In the genomic region with DNA sequence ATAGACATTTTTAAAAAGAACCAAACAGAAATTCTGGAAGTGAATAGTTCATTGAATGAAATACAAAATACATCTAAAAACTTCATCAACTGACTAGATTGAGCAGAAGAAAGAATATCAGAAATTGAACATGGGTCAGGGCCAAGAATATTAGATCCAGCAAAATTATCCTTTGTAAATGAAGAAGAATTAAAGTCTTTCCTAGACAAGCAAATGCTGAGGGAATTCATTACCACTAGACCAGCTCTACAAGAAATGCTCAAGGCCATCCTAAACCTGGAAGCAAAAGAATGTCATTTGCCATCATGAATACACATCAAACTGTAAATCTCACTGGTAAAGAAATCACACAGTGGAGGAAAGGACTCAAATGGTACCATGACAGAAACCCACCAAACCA, we compare ENCODE assay signal across 32 cellular contexts.
"Had no signal": no experiment of that assay in that cellular context is flagged by ENCODE, and none has a peak within 500 bp of the region (broad histone marks: within the 10 kb centered on the region; RNA-seq: fewer than 3 reads in every experiment).

No MANE protein-coding gene starts in this region.

- H3K27ac ChIP-seq: KMS-11, RWPE1, SJCRH30, SK-N-MC had no signal

- H3K27me3 Mint-ChIP-seq: T-cell had no signal

- H3K27me3 ChIP-seq: SJCRH30 had no signal

- FAIRE-seq: RCC 7860 had no signal

- H3K4me1 ChIP-seq: SJCRH30 had no signal

- H3K27ac Mint-ChIP-seq: T-cell had no signal

- DNase-seq: Karpas-422, MM.1S, MV-4-11, NCI-H1092, NCI-H1105, NCI-H1417 treated with DMSO at 0.1 percent for 48 hours, NCI-H1436 treated with DMSO at 0.1 percent for 48 hours, NCI-H1694 treated with DMSO at 0.1 percent for 48 hours, NCI-H187 treated with DMSO at 0.1 percent for 48 hours, NCI-H2029, NCI-H2081, NCI-H2171 treated with DMSO at 0.1 percent for 48 hours, NCI-H2227 treated with DMSO at 0.1 percent for 48 hours, NCI-H345, NCI-H446, NCI-H524, NCI-H526, NCI-H69, NCI-H748 treated with DMSO at 0.1 percent for 48 hours, NCI-H82, PC-3, SHP77, SIG-M5, SJCRH30, T-cell had no signal

- H3K4me3 ChIP-seq: SJCRH30, SK-N-MC had no signal

- H3K4me3 Mint-ChIP-seq: T-cell had no signal

- ATAC-seq: Panc1, PC-3, Right ventricle myocardium inferior, SK-N-SH treated with all-trans-retinoic acid at 6 μM for 48 hours, T-cell had no signal

- H3K36me3 ChIP-seq: SJCRH30 had no signal
